Comparison of ENCODE assay signal across 1 cellular context in the genomic region with DNA sequence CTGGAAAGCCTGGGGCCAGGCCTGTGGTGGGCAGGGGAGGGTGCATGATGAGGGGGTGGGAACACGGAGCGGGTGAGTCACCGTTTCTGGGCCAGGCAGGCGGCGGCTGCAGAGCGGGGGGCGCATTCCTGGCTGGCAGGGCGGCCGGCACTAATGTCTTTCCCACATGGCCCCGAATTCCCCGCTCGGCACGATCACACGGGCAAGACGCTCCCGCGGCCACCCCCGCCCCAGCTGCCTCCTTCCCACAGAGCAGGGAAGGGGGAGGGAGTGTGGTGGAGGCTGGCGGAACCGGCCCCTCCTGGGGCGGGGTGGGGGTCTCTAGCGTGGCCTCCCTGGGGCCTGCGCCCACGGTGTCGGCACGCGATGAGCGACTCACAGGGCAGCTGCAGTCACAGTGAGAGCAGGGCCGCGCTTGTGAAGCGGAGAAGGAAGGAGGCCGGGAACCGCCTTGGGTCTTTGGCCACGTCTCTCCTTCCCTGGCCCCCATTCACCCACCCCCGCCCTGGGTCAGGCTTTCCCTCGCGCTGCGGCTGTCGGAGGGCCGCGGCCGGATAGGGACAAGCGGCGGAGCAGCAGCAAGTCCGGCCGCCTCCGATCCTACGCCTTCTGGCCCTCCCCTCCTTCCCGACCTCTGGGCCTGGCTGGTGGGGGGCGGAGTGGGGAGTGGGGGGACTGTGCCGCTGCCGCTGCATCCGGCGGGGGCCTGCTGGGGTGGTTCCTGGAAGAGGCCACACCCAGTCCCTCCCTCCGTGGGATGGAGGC.
TF ChIP-seq lines count a peak whose summit lies in the region.

No MANE protein-coding gene starts in this region.

TF ChIP-seq in K562, 482 proteins besides CTCF, POLR2A, EP300 and RAD21 (continued from another document and continues in another):
- TF ChIP-seq, protein P1, sequence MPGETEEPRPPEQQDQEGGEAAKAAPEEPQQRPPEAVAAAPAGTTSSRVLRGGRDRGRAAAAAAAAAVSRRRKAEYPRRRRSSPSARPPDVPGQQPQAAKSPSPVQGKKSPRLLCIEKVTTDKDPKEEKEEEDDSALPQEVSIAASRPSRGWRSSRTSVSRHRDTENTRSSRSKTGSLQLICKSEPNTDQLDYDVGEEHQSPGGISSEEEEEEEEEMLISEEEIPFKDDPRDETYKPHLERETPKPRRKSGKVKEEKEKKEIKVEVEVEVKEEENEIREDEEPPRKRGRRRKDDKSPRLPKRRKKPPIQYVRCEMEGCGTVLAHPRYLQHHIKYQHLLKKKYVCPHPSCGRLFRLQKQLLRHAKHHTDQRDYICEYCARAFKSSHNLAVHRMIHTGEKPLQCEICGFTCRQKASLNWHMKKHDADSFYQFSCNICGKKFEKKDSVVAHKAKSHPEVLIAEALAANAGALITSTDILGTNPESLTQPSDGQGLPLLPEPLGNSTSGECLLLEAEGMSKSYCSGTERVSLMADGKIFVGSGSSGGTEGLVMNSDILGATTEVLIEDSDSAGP (CRISPR knock-in tag; IDR thresholded peaks at IDR 0.05) = no peak
- TF ChIP-seq ZNF239 (CRISPR knock-in tag; IDR thresholded peaks at IDR 0.05) = no peak
- TF ChIP-seq RBBP5 (IDR thresholded peaks at IDR 0.05; ENCODE audit: borderline replicate concordance, insufficient read depth, low read length, poor library complexity, severe bottlenecking) = no peak
- TF ChIP-seq CCNT2 (IDR thresholded peaks at IDR 0.05; ENCODE audit: borderline replicate concordance, extremely low read depth, insufficient read length, low read depth, low read length) = peak; percentile 42
- no peak for TF ChIP-seq POLR3G (IDR thresholded peaks at IDR 0.05; ENCODE audit: extremely low read depth, insufficient read length, insufficient replicate concordance)
- no peak for TF ChIP-seq TCF7 (IDR thresholded peaks at IDR 0.05; ENCODE audit: borderline replicate concordance)
- TF ChIP-seq BHLHE40 (IDR thresholded peaks at IDR 0.05; ENCODE audit: low read length) = peak; percentile 12; the same call in 1 of the 2 replicates
- TF ChIP-seq, protein P2, sequence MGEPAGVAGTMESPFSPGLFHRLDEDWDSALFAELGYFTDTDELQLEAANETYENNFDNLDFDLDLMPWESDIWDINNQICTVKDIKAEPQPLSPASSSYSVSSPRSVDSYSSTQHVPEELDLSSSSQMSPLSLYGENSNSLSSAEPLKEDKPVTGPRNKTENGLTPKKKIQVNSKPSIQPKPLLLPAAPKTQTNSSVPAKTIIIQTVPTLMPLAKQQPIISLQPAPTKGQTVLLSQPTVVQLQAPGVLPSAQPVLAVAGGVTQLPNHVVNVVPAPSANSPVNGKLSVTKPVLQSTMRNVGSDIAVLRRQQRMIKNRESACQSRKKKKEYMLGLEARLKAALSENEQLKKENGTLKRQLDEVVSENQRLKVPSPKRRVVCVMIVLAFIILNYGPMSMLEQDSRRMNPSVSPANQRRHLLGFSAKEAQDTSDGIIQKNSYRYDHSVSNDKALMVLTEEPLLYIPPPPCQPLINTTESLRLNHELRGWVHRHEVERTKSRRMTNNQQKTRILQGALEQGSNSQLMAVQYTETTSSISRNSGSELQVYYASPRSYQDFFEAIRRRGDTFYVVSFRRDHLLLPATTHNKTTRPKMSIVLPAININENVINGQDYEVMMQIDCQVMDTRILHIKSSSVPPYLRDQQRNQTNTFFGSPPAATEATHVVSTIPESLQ (CRISPR knock-in tag; IDR thresholded peaks at IDR 0.05) = no peak
- TF ChIP-seq GATAD2A (IDR thresholded peaks at IDR 0.05) = peak; percentile 58; the same call in 1 of the 2 replicates
- TF ChIP-seq CBX3 (IDR thresholded peaks at IDR 0.05; ENCODE audit: borderline replicate concordance in 1 of 2, low read length in 2 of 2) = 0 out of 3 replicates have a peak, but pooled peaks of 1 of the 2 experiments have one; percentile 27
- TF ChIP-seq ZBTB1 (CRISPR knock-in tag; IDR thresholded peaks at IDR 0.05; ENCODE audit: borderline replicate concordance, low read depth) = no peak
- TF ChIP-seq ZNF830 (CRISPR knock-in tag; IDR thresholded peaks at IDR 0.05) = no peak
- no peak for TF ChIP-seq POU5F1 (IDR thresholded peaks at IDR 0.05; ENCODE audit: borderline replicate concordance, low read depth, low read length, partially characterized antibody)
- peak; percentile 66 for TF ChIP-seq PHF8 (IDR thresholded peaks at IDR 0.05; ENCODE audit: borderline replicate concordance, low read length)
- TF ChIP-seq CSDE1 (IDR thresholded peaks at IDR 0.05) = peak in 1 of 2 experiments; percentile 42; a peak in 1 of 4 replicates
- TF ChIP-seq, protein P3, sequence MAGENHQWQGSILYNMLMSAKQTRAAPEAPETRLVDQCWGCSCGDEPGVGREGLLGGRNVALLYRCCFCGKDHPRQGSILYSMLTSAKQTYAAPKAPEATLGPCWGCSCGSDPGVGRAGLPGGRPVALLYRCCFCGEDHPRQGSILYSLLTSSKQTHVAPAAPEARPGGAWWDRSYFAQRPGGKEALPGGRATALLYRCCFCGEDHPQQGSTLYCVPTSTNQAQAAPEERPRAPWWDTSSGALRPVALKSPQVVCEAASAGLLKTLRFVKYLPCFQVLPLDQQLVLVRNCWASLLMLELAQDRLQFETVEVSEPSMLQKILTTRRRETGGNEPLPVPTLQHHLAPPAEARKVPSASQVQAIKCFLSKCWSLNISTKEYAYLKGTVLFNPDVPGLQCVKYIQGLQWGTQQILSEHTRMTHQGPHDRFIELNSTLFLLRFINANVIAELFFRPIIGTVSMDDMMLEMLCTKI (IDR thresholded peaks at IDR 0.05; ENCODE audit: partially characterized antibody) = no peak
- no peak for TF ChIP-seq PYGO2 (tag; IDR thresholded peaks at IDR 0.05)
- TF ChIP-seq ZNF133 (CRISPR knock-in tag; IDR thresholded peaks at IDR 0.05) = no peak
- TF ChIP-seq, protein P4, sequence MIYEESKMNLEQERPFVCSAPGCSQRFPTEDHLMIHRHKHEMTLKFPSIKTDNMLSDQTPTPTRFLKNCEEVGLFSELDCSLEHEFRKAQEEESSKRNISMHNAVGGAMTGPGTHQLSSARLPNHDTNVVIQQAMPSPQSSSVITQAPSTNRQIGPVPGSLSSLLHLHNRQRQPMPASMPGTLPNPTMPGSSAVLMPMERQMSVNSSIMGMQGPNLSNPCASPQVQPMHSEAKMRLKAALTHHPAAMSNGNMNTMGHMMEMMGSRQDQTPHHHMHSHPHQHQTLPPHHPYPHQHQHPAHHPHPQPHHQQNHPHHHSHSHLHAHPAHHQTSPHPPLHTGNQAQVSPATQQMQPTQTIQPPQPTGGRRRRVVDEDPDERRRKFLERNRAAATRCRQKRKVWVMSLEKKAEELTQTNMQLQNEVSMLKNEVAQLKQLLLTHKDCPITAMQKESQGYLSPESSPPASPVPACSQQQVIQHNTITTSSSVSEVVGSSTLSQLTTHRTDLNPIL (CRISPR knock-in tag; IDR thresholded peaks at IDR 0.05) = no peak
- no peak for TF ChIP-seq ILF3 (IDR thresholded peaks at IDR 0.05; ENCODE audit: borderline replicate concordance)
- no peak for TF ChIP-seq CBX5 (IDR thresholded peaks at IDR 0.05; ENCODE audit: borderline replicate concordance, low read depth)
- TF ChIP-seq BRF1 (IDR thresholded peaks at IDR 0.05; ENCODE audit: borderline replicate concordance, extremely low read depth, insufficient read length) = no peak
- TF ChIP-seq, protein P5, sequence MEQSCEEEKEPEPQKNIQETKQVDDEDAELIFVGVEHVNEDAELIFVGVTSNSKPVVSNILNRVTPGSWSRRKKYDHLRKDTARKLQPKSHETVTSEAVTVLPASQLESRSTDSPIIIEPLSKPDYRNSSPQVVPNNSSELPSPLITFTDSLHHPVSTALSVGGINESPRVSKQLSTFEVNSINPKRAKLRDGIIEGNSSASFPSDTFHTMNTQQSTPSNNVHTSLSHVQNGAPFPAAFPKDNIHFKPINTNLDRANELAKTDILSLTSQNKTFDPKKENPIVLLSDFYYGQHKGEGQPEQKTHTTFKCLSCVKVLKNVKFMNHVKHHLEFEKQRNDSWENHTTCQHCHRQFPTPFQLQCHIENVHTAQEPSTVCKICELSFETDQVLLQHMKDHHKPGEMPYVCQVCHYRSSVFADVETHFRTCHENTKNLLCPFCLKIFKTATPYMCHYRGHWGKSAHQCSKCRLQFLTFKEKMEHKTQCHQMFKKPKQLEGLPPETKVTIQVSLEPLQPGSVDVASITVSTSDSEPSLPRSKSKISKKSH (CRISPR knock-in tag; IDR thresholded peaks at IDR 0.05) = no peak
- TF ChIP-seq TAF1 (IDR thresholded peaks at IDR 0.05; ENCODE audit: control insufficient read depth, extremely low read depth, insufficient read depth, low read length, severe bottlenecking) = peak; percentile 47
- no peak for TF ChIP-seq TCFL5 (CRISPR knock-in tag; conservative IDR thresholded peaks at IDR 0.05)
- no peak for TF ChIP-seq ZNF707 (CRISPR knock-in tag; conservative IDR thresholded peaks at IDR 0.05)
- TF ChIP-seq, protein P6, sequence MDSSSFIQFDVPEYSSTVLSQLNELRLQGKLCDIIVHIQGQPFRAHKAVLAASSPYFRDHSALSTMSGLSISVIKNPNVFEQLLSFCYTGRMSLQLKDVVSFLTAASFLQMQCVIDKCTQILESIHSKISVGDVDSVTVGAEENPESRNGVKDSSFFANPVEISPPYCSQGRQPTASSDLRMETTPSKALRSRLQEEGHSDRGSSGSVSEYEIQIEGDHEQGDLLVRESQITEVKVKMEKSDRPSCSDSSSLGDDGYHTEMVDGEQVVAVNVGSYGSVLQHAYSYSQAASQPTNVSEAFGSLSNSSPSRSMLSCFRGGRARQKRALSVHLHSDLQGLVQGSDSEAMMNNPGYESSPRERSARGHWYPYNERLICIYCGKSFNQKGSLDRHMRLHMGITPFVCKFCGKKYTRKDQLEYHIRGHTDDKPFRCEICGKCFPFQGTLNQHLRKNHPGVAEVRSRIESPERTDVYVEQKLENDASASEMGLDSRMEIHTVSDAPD (CRISPR knock-in tag; IDR thresholded peaks at IDR 0.05) = no peak
- TF ChIP-seq LARP7 (IDR thresholded peaks at IDR 0.05) = no peak
- TF ChIP-seq, protein P7, sequence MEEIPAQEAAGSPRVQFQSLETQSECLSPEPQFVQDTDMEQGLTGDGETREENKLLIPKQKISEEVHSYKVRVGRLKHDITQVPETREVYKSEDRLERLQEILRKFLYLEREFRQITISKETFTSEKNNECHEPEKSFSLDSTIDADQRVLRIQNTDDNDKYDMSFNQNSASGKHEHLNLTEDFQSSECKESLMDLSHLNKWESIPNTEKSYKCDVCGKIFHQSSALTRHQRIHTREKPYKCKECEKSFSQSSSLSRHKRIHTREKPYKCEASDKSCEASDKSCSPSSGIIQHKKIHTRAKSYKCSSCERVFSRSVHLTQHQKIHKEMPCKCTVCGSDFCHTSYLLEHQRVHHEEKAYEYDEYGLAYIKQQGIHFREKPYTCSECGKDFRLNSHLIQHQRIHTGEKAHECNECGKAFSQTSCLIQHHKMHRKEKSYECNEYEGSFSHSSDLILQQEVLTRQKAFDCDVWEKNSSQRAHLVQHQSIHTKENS (CRISPR knock-in tag; IDR thresholded peaks at IDR 0.05) = no peak
- TF ChIP-seq MYC (IDR thresholded peaks at IDR 0.05; ENCODE audit: low read depth, low read length) = peak; percentile 44; the same call in 1 of the 2 replicates
- no peak for TF ChIP-seq MYC (CRISPR knock-in tag; IDR thresholded peaks at IDR 0.05; ENCODE audit: borderline replicate concordance, low read depth)
- TF ChIP-seq CREBBP (IDR thresholded peaks at IDR 0.05; ENCODE audit: low read depth, low read length) = no peak
- TF ChIP-seq SP1 (CRISPR knock-in tag; IDR thresholded peaks at IDR 0.05) = no peak; the same call in 1 of the 2 replicates
- no peak for TF ChIP-seq STAT5B (CRISPR knock-in tag; IDR thresholded peaks at IDR 0.05)
- peak; percentile 92 for TF ChIP-seq PCBP1 (IDR thresholded peaks at IDR 0.05; ENCODE audit: low read depth, low read length, poor library complexity, severe bottlenecking)
- TF ChIP-seq, protein P8, sequence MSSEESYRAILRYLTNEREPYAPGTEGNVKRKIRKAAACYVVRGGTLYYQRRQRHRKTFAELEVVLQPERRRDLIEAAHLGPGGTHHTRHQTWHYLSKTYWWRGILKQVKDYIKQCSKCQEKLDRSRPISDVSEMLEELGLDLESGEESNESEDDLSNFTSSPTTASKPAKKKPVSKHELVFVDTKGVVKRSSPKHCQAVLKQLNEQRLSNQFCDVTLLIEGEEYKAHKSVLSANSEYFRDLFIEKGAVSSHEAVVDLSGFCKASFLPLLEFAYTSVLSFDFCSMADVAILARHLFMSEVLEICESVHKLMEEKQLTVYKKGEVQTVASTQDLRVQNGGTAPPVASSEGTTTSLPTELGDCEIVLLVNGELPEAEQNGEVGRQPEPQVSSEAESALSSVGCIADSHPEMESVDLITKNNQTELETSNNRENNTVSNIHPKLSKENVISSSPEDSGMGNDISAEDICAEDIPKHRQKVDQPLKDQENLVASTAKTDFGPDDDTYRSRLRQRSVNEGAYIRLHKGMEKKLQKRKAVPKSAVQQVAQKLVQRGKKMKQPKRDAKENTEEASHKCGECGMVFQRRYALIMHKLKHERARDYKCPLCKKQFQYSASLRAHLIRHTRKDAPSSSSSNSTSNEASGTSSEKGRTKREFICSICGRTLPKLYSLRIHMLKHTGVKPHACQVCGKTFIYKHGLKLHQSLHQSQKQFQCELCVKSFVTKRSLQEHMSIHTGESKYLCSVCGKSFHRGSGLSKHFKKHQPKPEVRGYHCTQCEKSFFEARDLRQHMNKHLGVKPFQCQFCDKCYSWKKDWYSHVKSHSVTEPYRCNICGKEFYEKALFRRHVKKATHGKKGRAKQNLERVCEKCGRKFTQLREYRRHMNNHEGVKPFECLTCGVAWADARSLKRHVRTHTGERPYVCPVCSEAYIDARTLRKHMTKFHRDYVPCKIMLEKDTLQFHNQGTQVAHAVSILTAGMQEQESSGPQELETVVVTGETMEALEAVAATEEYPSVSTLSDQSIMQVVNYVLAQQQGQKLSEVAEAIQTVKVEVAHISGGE (CRISPR knock-in tag; IDR thresholded peaks at IDR 0.05) = peak in 1 of 3 experiments; percentile 55; a peak in 2 of 6 replicates
- no peak for TF ChIP-seq NR2C1 (IDR thresholded peaks at IDR 0.05)
- no peak for TF ChIP-seq NR2C1 (tag; IDR thresholded peaks at IDR 0.05)
- TF ChIP-seq RBFOX2 (IDR thresholded peaks at IDR 0.05; ENCODE audit: low read depth, low read length) = peak; percentile 87
- no peak for TF ChIP-seq BACH1 (tag; IDR thresholded peaks at IDR 0.05)
- TF ChIP-seq NFRKB (IDR thresholded peaks at IDR 0.05; ENCODE audit: low read depth) = 0 out of 2 replicates have a peak, but pooled peaks have one; percentile 74
- TF ChIP-seq, protein P9, sequence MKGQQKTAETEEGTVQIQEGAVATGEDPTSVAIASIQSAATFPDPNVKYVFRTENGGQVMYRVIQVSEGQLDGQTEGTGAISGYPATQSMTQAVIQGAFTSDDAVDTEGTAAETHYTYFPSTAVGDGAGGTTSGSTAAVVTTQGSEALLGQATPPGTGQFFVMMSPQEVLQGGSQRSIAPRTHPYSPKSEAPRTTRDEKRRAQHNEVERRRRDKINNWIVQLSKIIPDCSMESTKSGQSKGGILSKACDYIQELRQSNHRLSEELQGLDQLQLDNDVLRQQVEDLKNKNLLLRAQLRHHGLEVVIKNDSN (CRISPR knock-in tag; IDR thresholded peaks at IDR 0.05) = no peak
- peak; percentile 70 to 94 for TF ChIP-seq MAZ (CRISPR knock-in tag; conservative IDR thresholded peaks at IDR 0.05 in 1 of 2, IDR thresholded peaks at IDR 0.05 in 1 of 2)
- TF ChIP-seq TARDBP (IDR thresholded peaks at IDR 0.05) = 0 out of 2 replicates have a peak, but pooled peaks have one; percentile 32
- TF ChIP-seq MYNN (IDR thresholded peaks at IDR 0.05) = peak; percentile 71
- TF ChIP-seq MYNN (CRISPR knock-in tag; IDR thresholded peaks at IDR 0.05) = no peak
- TF ChIP-seq RAD51 (IDR thresholded peaks at IDR 0.05; ENCODE audit: borderline replicate concordance, low read depth) = no peak
- no peak for TF ChIP-seq CHCHD3 (CRISPR knock-in tag; IDR thresholded peaks at IDR 0.05)
- TF ChIP-seq ZNF644 (tag; IDR thresholded peaks at IDR 0.05; ENCODE audit: low read depth) = no peak
- no peak for TF ChIP-seq KLF13 (tag; IDR thresholded peaks at IDR 0.05; ENCODE audit: borderline replicate concordance, low read depth)
